ENCODE assay signal across 1 cellular context in the genomic region with DNA sequence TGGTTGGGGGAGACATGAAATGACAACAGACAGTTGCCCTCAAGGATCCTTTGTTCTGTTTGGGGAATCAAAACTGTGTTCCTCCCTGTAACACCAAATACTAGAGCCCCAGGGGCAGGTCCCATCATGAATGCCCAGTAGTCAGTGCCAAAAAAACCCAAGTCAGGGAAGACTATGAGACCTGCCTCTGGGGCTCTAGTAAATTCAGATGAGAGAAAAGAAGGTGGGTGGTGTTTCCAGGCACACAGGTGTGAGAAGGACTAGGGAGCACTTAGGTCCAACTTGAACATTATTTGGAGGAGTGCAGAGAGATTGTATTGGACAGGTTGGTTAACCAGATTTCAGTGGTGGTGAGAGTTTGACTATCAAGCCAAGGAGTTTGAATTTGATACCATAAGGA.
TF ChIP-seq lines count a peak whose summit lies in the region.

No MANE protein-coding gene starts in this region.

TF ChIP-seq in IMR-90, 13 proteins besides CTCF, POLR2A, EP300 and RAD21 (continued from another document):
- TF ChIP-seq ELK1 (IDR thresholded peaks at IDR 0.05; ENCODE audit: borderline replicate concordance, low read depth, low read length) (no peak), MAZ (IDR thresholded peaks at IDR 0.05; ENCODE audit: borderline replicate concordance, low read depth, low read length) (no peak)
